ENCODE assay signal across 28 cellular contexts in genomic region chr20:50039706-50040431, GRCh38. TPM values are rescaled to one million over a fixed set of nuclear protein-coding genes. Genes with fewer than 3 reads are reported as not detected.
DNase-seq lines count a peak whose midpoint lies in the region; ATAC-seq and TF ChIP-seq lines count a peak whose summit lies in the region.
"Had no signal": no experiment of that assay in that cellular context is flagged by ENCODE, and none has a peak within 500 bp of the region (broad histone marks: within the 10 kb centered on the region; RNA-seq: fewer than 3 reads in every experiment).

No MANE protein-coding gene starts in this region.

- no peaks in the 10 kb centered on the region for H3K27me3 ChIP-seq in cardiac muscle cell
- H3K27me3 ChIP-seq in heart right ventricle, result no peaks in the 10 kb centered on the region
- H3K27me3 ChIP-seq: ascending aorta, pancreas had no signal

- no peaks in the 10 kb centered on the region for H3K36me3 Mint-ChIP-seq in memory B cell
- H3K36me3 Mint-ChIP-seq in stimulated activated naive B cell treated with anti-CD40 and anti-IgM and Interleukin-4, amounts not matched to agents 10 μg/mL and 1 μg/mL and 100 μg/mL, for 72 hours, result peaks cover 0 to 4% of the 10 kb centered on the region in 2 donors
- H3K36me3 Mint-ChIP-seq: activated CD8-positive, alpha-beta memory T cell treated with anti-CD3 and anti-CD28 coated beads, Interleukin-2, amount 10 ng/mL, durations not matched to agents 7 days and 5 days; activated naive CD8-positive, alpha-beta T cell; type B pancreatic cell had no signal

- H3K4me3 ChIP-seq in cardiac muscle cell (no peak overlapping the region), heart right ventricle (no peak overlapping the region)
- H3K4me3 ChIP-seq: ascending aorta, lower lobe of right lung, pancreas had no signal

- H3K27ac Mint-ChIP-seq in memory B cell, result peak overlapping the region; percentile 60
- H3K27ac Mint-ChIP-seq in stimulated activated naive B cell treated with anti-CD40 and anti-IgM and Interleukin-4, amounts not matched to agents 10 μg/mL and 1 μg/mL and 100 μg/mL, for 72 hours, result peak overlapping the region; percentile 43
- H3K27ac Mint-ChIP-seq: activated CD4-positive, alpha-beta T cell treated with anti-CD3 and anti-CD28 coated beads, Interleukin-2, amount 10 ng/mL, durations not matched to agents 24 days and 14 days; activated CD8-positive, alpha-beta memory T cell treated with anti-CD3 and anti-CD28 coated beads, Interleukin-2, amount 10 ng/mL, durations not matched to agents 7 days and 5 days; activated naive CD8-positive, alpha-beta T cell had no signal

- H3K9me3 ChIP-seq in cardiac muscle cell (ENCODE audit: low read depth) (no peaks in the 10 kb centered on the region), heart right ventricle (no peaks in the 10 kb centered on the region)
- H3K9me3 ChIP-seq: ascending aorta, lower lobe of right lung, pancreas had no signal

- no peaks in the 10 kb centered on the region for H3K36me3 ChIP-seq in cardiac muscle cell
- H3K36me3 ChIP-seq in heart right ventricle, result no peaks in the 10 kb centered on the region
- H3K36me3 ChIP-seq: ascending aorta, lower lobe of right lung, pancreas had no signal

- H3K27ac ChIP-seq in cardiac muscle cell (peak overlapping the region; percentile 81), heart right ventricle (no peak overlapping the region)
- H3K27ac ChIP-seq: ascending aorta, epithelial cell of prostate, lower lobe of right lung, pancreas had no signal

- H3K4me1 ChIP-seq in cardiac muscle cell (ENCODE audit: low read depth) (peaks cover 15% of the 10 kb centered on the region), heart right ventricle (peaks cover 0 to 17% (median 4%) of the 10 kb centered on the region in 9 donors)
- H3K4me1 ChIP-seq: pancreas had no signal

- no peak overlapping the region for H3K4me3 Mint-ChIP-seq in memory B cell
- H3K4me3 Mint-ChIP-seq in stimulated activated naive B cell treated with anti-CD40 and anti-IgM and Interleukin-4, amounts not matched to agents 10 μg/mL and 1 μg/mL and 100 μg/mL, for 72 hours, result no peak overlapping the region
- H3K4me3 Mint-ChIP-seq: activated CD4-positive, alpha-beta T cell treated with anti-CD3 and anti-CD28 coated beads, Interleukin-2, amount 10 ng/mL, durations not matched to agents 24 days and 14 days; activated CD8-positive, alpha-beta memory T cell treated with anti-CD3 and anti-CD28 coated beads, Interleukin-2, amount 10 ng/mL, durations not matched to agents 7 days and 5 days; activated naive CD8-positive, alpha-beta T cell; central memory CD8-positive, alpha-beta T cell; type B pancreatic cell had no signal

- ATAC-seq in heart right ventricle (no peak), SK-N-SH treated with all-trans-retinoic acid at 6 μM for 48 hours (no peak; the same call in 2 of the 3 replicates), memory B cell (ENCODE audit: low read depth) (no peak)
- no peak for ATAC-seq in stimulated activated naive B cell treated with anti-CD40 and anti-IgM and Interleukin-4, amounts not matched to agents 10 μg/mL and 1 μg/mL and 100 μg/mL, for 72 hours (replicated peaks)
- ATAC-seq: activated CD8-positive, alpha-beta memory T cell treated with anti-CD3 and anti-CD28 coated beads, Interleukin-2, amount 10 ng/mL, durations not matched to agents 7 days and 5 days; lower lobe of right lung; pancreas; PC-3; right cardiac atrium had no signal

- H3K27me3 Mint-ChIP-seq in memory B cell, result no peaks in the 10 kb centered on the region
- H3K27me3 Mint-ChIP-seq in stimulated activated naive B cell treated with anti-CD40 and anti-IgM and Interleukin-4, amounts not matched to agents 10 μg/mL and 1 μg/mL and 100 μg/mL, for 72 hours, result no peaks in the 10 kb centered on the region
- H3K27me3 Mint-ChIP-seq: activated CD4-positive, alpha-beta T cell treated with anti-CD3 and anti-CD28 coated beads, Interleukin-2, amount 10 ng/mL, durations not matched to agents 24 days and 14 days; activated naive CD8-positive, alpha-beta T cell; central memory CD8-positive, alpha-beta T cell; type B pancreatic cell had no signal

- DNase-seq in cardiac muscle cell (ENCODE audit: low read depth in 1 of 2, low spot score in 1 of 2) (peak in 1 of 2 donors; percentile 45), heart right ventricle (no peak), memory B cell (ENCODE audit: low spot score in 2 of 2) (no peak), NCI-H345 treated with DMSO at 0.1 percent for 48 hours (lab: John Stamatoyannopoulos, UW; ENCODE audit: unreplicated experiment) (no peak), NCI-H2081 (lab: John Stamatoyannopoulos, UW) (no peak), SW 1271 (lab: John Stamatoyannopoulos, UW) (no peak)
- DNase-seq in stimulated activated naive B cell treated with anti-CD40 and anti-IgM and Interleukin-4, amounts not matched to agents 10 μg/mL and 1 μg/mL and 100 μg/mL, for 72 hours, result no peak
- DNase-seq: activated CD4-positive, alpha-beta T cell treated with anti-CD3 and anti-CD28 coated beads, Interleukin-2, amount 10 ng/mL, durations not matched to agents 24 days and 14 days; activated CD8-positive, alpha-beta memory T cell treated with anti-CD3 and anti-CD28 coated beads, Interleukin-2, amount 10 ng/mL, durations not matched to agents 7 days and 5 days; AML-193; COR-L47; hippocampal formation; KBM-7; lower lobe of right lung; NCI-H146; NCI-H2171; NCI-H526 treated with DMSO at 0.1 percent for 48 hours; pancreas; PC-3; right cardiac atrium; Right ventricle myocardium superior; T-helper 1 cell had no signal

- TF ChIP-seq CTCF in cardiac muscle cell (IDR thresholded peaks at IDR 0.05; ENCODE audit: low read depth, low read length) (no peak), heart right ventricle (IDR thresholded peaks at IDR 0.05) (no peak)

- intact Hi-C loops in heart right ventricle (cut with DNase I), result no loop called here

- 79 to 81% methylated on average over 10 of the region's 10 CpGs for WGBS in heart right ventricle, 2 donors

- peaks cover 12% of the 10 kb centered on the region for H3K4me1 Mint-ChIP-seq in memory B cell
- H3K4me1 Mint-ChIP-seq in stimulated activated naive B cell treated with anti-CD40 and anti-IgM and Interleukin-4, amounts not matched to agents 10 μg/mL and 1 μg/mL and 100 μg/mL, for 72 hours, result peaks cover 17 to 35% of the 10 kb centered on the region in 2 donors
- H3K4me1 Mint-ChIP-seq: activated CD4-positive, alpha-beta T cell treated with anti-CD3 and anti-CD28 coated beads, Interleukin-2, amount 10 ng/mL, durations not matched to agents 24 days and 14 days; activated CD8-positive, alpha-beta memory T cell treated with anti-CD3 and anti-CD28 coated beads, Interleukin-2, amount 10 ng/mL, durations not matched to agents 7 days and 5 days had no signal

- no peaks in the 10 kb centered on the region for H3K9me3 Mint-ChIP-seq in memory B cell
- no peaks in the 10 kb centered on the region for H3K9me3 Mint-ChIP-seq in stimulated activated naive B cell treated with anti-CD40 and anti-IgM and Interleukin-4, amounts not matched to agents 10 μg/mL and 1 μg/mL and 100 μg/mL, for 72 hours
- H3K9me3 Mint-ChIP-seq: activated CD4-positive, alpha-beta T cell treated with anti-CD3 and anti-CD28 coated beads, Interleukin-2, amount 10 ng/mL, durations not matched to agents 24 days and 14 days; central memory CD8-positive, alpha-beta T cell; type B pancreatic cell had no signal

TF ChIP-seq in SK-N-SH treated with all-trans-retinoic acid at 6 μM for 48 hours, 23 proteins besides CTCF, POLR2A, EP300 and RAD21:
- TF ChIP-seq ZFP30 (CRISPR knock-in tag; IDR thresholded peaks at IDR 0.05), result no peak
- TF ChIP-seq SNAI2 (CRISPR knock-in tag; IDR thresholded peaks at IDR 0.05), result no peak
- TF ChIP-seq TCF4 (CRISPR knock-in tag; IDR thresholded peaks at IDR 0.05; ENCODE audit: borderline replicate concordance), result peak; percentile 15; the same call in 1 of the 2 replicates
- TF ChIP-seq ZNF70 (CRISPR knock-in tag; IDR thresholded peaks at IDR 0.05), result no peak
- TF ChIP-seq ESRRG (CRISPR knock-in tag; IDR thresholded peaks at IDR 0.05), result no peak
- no peak for TF ChIP-seq ZNF565 (CRISPR knock-in tag; conservative IDR thresholded peaks at IDR 0.05; ENCODE audit: low read depth)

RNA-seq across cellular contexts. Expression of gene SNAI1, which starts 57.1 kb away (rescaled TPM):
- total RNA-seq in cardiac muscle cell, result 6.3 and 13.4 TPM in 2 replicates
- polyA plus RNA-seq in cardiac muscle cell, result 7.8 and 12.7 TPM in 2 replicates
- total RNA-seq in heart right ventricle, result 1 to 10 TPM in 8 of 10 donors, under 1 TPM in 2; 0.59 to 7.6 (median 2.8) TPM
- 1 to 10 TPM; 1.8 to 3.2 TPM for polyA plus RNA-seq in heart right ventricle
